In the genomic region with DNA sequence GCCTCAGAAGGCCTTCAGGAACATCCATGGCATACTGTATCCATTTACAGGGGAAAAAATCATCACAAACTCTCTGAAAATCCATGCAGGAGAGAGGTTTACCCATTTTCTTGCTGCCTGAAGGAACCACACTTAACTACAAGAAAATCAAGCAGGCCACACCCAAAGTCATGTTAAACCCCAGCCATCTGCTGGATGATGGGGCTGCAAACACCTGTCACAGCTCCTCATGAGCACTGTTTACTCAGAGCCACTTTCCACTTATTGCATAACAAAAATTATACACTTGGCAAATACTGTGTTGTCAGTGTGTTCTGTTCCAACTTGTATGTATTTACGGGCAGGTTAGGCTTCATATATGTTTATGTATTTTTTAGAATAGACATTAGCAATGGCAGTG, we compare ENCODE assay signal across 21 cellular contexts. TPM values are rescaled to one million over a fixed set of nuclear protein-coding genes. Genes with fewer than 3 reads are reported as not detected.
DNase-seq lines count a peak whose midpoint lies in the region; ATAC-seq lines count a peak whose summit lies in the region.
"Had no signal": no experiment of that assay in that cellular context is flagged by ENCODE, and none has a peak within 500 bp of the region (broad histone marks: within the 10 kb centered on the region; RNA-seq: fewer than 3 reads in every experiment).

No MANE protein-coding gene starts in this region.

- H3K27ac ChIP-seq in CD8-positive, alpha-beta memory T cell (ENCODE audit: low read depth, low read length), result no peak overlapping the region
- H3K27ac ChIP-seq: A549 had no signal

- peaks cover 1 to 12% (median 3%) of the 10 kb centered on the region in 3 donors for H3K36me3 Mint-ChIP-seq in CD8-positive, alpha-beta memory T cell
- H3K36me3 Mint-ChIP-seq: brain; IgD-negative memory B cell; naive thymus-derived CD8-positive, alpha-beta T cell had no signal

- CTCF ChIA-PET in CD8-positive, alpha-beta memory T cell (lab: Charles Lee), result no interaction called here

- no peaks in the 10 kb centered on the region for H3K4me1 ChIP-seq in CD8-positive, alpha-beta memory T cell (ENCODE audit: insufficient read depth, low read length)
- H3K4me1 ChIP-seq: A549, BE2C had no signal

- ATAC-seq in HG03520 (IDR thresholded peaks at IDR 0.05; ENCODE audit: unreplicated experiment), result no peak
- no peak for ATAC-seq in HG02623 (IDR thresholded peaks at IDR 0.05; ENCODE audit: unreplicated experiment)
- no peak for ATAC-seq in HG03521 (IDR thresholded peaks at IDR 0.05; ENCODE audit: unreplicated experiment)
- ATAC-seq: naive thymus-derived CD8-positive, alpha-beta T cell; T-cell had no signal

- peaks cover 0 to 5% (median 0%) of the 10 kb centered on the region in 3 donors for H3K4me1 Mint-ChIP-seq in CD8-positive, alpha-beta memory T cell
- H3K4me1 Mint-ChIP-seq: activated CD4-positive, alpha-beta T cell treated with anti-CD3 and anti-CD28 coated beads, Interleukin-2, amount 10 ng/mL, durations not matched to agents 7 days and 5 days had no signal

- H3K36me3 ChIP-seq in CD8-positive, alpha-beta memory T cell (ENCODE audit: insufficient read depth, low read length), result no peaks in the 10 kb centered on the region
- H3K36me3 ChIP-seq: BE2C, MG63 had no signal

- no peaks in the 10 kb centered on the region for H3K9me3 Mint-ChIP-seq in CD8-positive, alpha-beta memory T cell
- H3K9me3 Mint-ChIP-seq: activated CD4-positive, alpha-beta T cell treated with anti-CD3 and anti-CD28 coated beads, Interleukin-2, amount 10 ng/mL, durations not matched to agents 7 days and 5 days; IgD-negative memory B cell; naive thymus-derived CD8-positive, alpha-beta T cell; T-cell had no signal

- H3K27me3 ChIP-seq in CD8-positive, alpha-beta memory T cell (ENCODE audit: insufficient read depth, low read length, poor library complexity, severe bottlenecking), result no peaks in the 10 kb centered on the region
- H3K27me3 ChIP-seq: BE2C, MG63 had no signal

- DNase-seq in NCI-H510A treated with DMSO at 0.1 percent for 48 hours (lab: John Stamatoyannopoulos, UW), result peak; percentile 50
- no peak for DNase-seq in NCI-H510A (lab: John Stamatoyannopoulos, UW)
- peak; percentile 90 for DNase-seq in NCI-H2171 treated with DMSO at 0.1 percent for 48 hours (lab: John Stamatoyannopoulos, UW)
- DNase-seq in SHP77 (lab: John Stamatoyannopoulos, UW), result peak; percentile 54 to 70
- DNase-seq in CD8-positive, alpha-beta memory T cell, result no peak
- DNase-seq: activated CD4-positive, alpha-beta T cell treated with anti-CD3 and anti-CD28 coated beads, Interleukin-2, amount 10 ng/mL, durations not matched to agents 7 days and 5 days; activated CD8-positive, alpha-beta memory T cell treated with anti-CD3 and anti-CD28 coated beads, Interleukin-2, amount 50 U/mL, for 48 hours; BE2C; MG63; naive thymus-derived CD8-positive, alpha-beta T cell; retina; stimulated activated CD8-positive, alpha-beta memory T cell treated with anti-CD3 and anti-CD28 coated beads, Interleukin-4, amount 100 ng/mL, for 48 hours; substantia nigra had no signal

- peak overlapping the region in 1 of 8 donors; percentile 33 for H3K27ac Mint-ChIP-seq in CD8-positive, alpha-beta memory T cell
- H3K27ac Mint-ChIP-seq: activated CD4-positive, alpha-beta T cell treated with anti-CD3 and anti-CD28 coated beads, Interleukin-2, amount 10 ng/mL, durations not matched to agents 7 days and 5 days; brain; naive thymus-derived CD8-positive, alpha-beta T cell; T-cell had no signal

- H3K4me3 ChIP-seq in CD8-positive, alpha-beta memory T cell (ENCODE audit: low read length), result no peak overlapping the region
- H3K4me3 ChIP-seq: A549, MG63 had no signal

- no peaks in the 10 kb centered on the region for H3K27me3 Mint-ChIP-seq in CD8-positive, alpha-beta memory T cell
- H3K27me3 Mint-ChIP-seq: activated CD4-positive, alpha-beta T cell treated with anti-CD3 and anti-CD28 coated beads, Interleukin-2, amount 10 ng/mL, durations not matched to agents 7 days and 5 days; brain; T-cell had no signal

- H3K9me3 ChIP-seq in CD8-positive, alpha-beta memory T cell (ENCODE audit: low read length), result no peaks in the 10 kb centered on the region
- H3K9me3 ChIP-seq: A549, BE2C, MG63 had no signal

- H3K4me3 Mint-ChIP-seq in CD8-positive, alpha-beta memory T cell, result no peak overlapping the region
- H3K4me3 Mint-ChIP-seq: activated CD4-positive, alpha-beta T cell treated with anti-CD3 and anti-CD28 coated beads, Interleukin-2, amount 10 ng/mL, durations not matched to agents 7 days and 5 days; brain; IgD-negative memory B cell; naive thymus-derived CD8-positive, alpha-beta T cell; T-cell had no signal

- POLR2A ChIA-PET in CD8-positive, alpha-beta memory T cell (lab: Charles Lee), result no interaction called here

RNA-seq across cellular contexts. Expression of a gene that starts 35.8 kb away (rescaled TPM):
- not detected for total RNA-seq in CD8-positive, alpha-beta memory T cell
- not detected for polyA plus RNA-seq in CD8-positive, alpha-beta memory T cell
- total RNA-seq: activated CD4-positive, alpha-beta T cell treated with anti-CD3 and anti-CD28 coated beads, Interleukin-2, amount 10 ng/mL, durations not matched to agents 7 days and 5 days; naive thymus-derived CD8-positive, alpha-beta T cell; OCI-LY7 had no signal
- polyA plus RNA-seq: IgD-negative memory B cell; naive thymus-derived CD8-positive, alpha-beta T cell had no signal

Comparison
In these comparisons a context has a peak if more than half of its experiments do, and no peak if none do; other contexts are left out.
1. DNase-seq: peak in NCI-H510A treated with DMSO at 0.1 percent for 48 hours (single experiment), NCI-H2171 treated with DMSO at 0.1 percent for 48 hours (single experiment) and SHP77 (2 of 2); none in NCI-H510A (single experiment) and CD8-positive, alpha-beta memory T cell (0 of 5).